In genomic region chr5:84725946-84726570, GRCh38 we compare ENCODE assay signal across 20 cellular contexts.
"Had no signal": no experiment of that assay in that cellular context is flagged by ENCODE, and none has a peak within 500 bp of the region (broad histone marks: within the 10 kb centered on the region; RNA-seq: fewer than 3 reads in every experiment).

No MANE protein-coding gene starts in this region.

- H3K36me3 ChIP-seq: colonic mucosa, gastroesophageal sphincter, heart left ventricle, left lung, lower lobe of right lung had no signal

- H3K4me3 ChIP-seq: colonic mucosa, gastroesophageal sphincter, heart left ventricle, hepatocyte, left lung, lower lobe of right lung, mucosa of descending colon had no signal

- H3K27me3 ChIP-seq: colonic mucosa, foreskin keratinocyte, gastroesophageal sphincter, heart left ventricle, hepatocyte, left lung had no signal

- FAIRE-seq: islet of Langerhans, keratinocyte had no signal

- DNase-seq: colonic mucosa; cortex of kidney; effector CD8-positive, alpha-beta T cell; effector memory CD8-positive, alpha-beta T cell; endodermal cell; foreskin keratinocyte; heart left ventricle; hypothalamus; left cardiac atrium; left lung; left ventricle myocardium superior; lower lobe of right lung; mesenchymal stem cell; mucosa of descending colon; naive B cell; naive thymus-derived CD8-positive, alpha-beta T cell had no signal
